Comparison of ENCODE assay signal across 10 cellular contexts in the genomic region with DNA sequence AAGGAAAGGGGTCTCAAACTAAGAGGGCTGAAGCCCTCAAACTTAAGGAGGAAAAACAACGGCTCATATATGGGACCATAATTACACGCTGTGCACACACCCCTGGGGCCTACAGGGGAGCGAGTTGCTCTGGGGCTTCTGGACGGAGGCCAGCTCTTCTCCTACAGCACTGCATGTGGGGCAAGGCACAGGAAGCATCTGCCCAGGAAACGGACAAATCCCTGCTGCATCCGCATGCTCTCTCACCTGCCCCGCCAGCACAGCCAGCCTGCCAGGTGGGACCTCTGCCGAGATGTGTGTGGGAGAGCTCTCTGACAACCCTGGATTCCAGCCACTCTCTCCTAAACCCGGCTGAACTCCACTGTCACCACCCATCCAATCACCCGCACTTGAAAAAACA. TPM values are rescaled to one million over a fixed set of nuclear protein-coding genes. Genes with fewer than 3 reads are reported as not detected.
A peak's percentile ranks its signal among the peaks of the same experiment; 100 is the strongest.
DNase-seq lines count a peak whose midpoint lies in the region; ATAC-seq and TF ChIP-seq lines count a peak whose summit lies in the region.
"Had no signal": no experiment of that assay in that cellular context is flagged by ENCODE, and none has a peak within 500 bp of the region (broad histone marks: within the 10 kb centered on the region; RNA-seq: fewer than 3 reads in every experiment).

No MANE protein-coding gene starts in this region.

- H3K27ac ChIP-seq in right atrium auricular region: no peak overlapping the region
- H3K27ac ChIP-seq in RWPE2 (ENCODE audit: poor library complexity, severe bottlenecking): peak overlapping the region; percentile 78
- H3K27ac ChIP-seq in vagina: peak overlapping the region; percentile 45
- H3K27ac ChIP-seq: pancreas had no signal

- TF ChIP-seq POLR2A in vagina (IDR thresholded peaks at IDR 0.05) (no peak), erythroblast (IDR thresholded peaks at IDR 0.05; ENCODE audit: low read length) (no peak)

- H3K27me3 ChIP-seq in right atrium auricular region (no peaks in the 10 kb centered on the region), RWPE2 (ENCODE audit: insufficient read depth, poor library complexity, severe bottlenecking) (no peaks in the 10 kb centered on the region), vagina (no peaks in the 10 kb centered on the region)
- H3K27me3 ChIP-seq: pancreas had no signal

- DNase-seq in left ventricle myocardium superior (peak; percentile 44), right atrium auricular region (ENCODE audit: low spot score) (no peak), RWPE2 (ENCODE audit: low spot score) (no peak), fibroblast of pulmonary artery (ENCODE audit: low read depth) (peak; percentile 45), vagina (ENCODE audit: extremely low spot score in 2 of 2) (no peak), globus pallidus (ENCODE audit: low spot score) (no peak), erythroblast (lab: John Stamatoyannopoulos, UW) (no peak)
- DNase-seq: MM.1S, pancreas had no signal

- H3K4me3 ChIP-seq in right atrium auricular region: no peak overlapping the region
- no peak overlapping the region for H3K4me3 ChIP-seq in RWPE2 (ENCODE audit: severe bottlenecking)
- H3K4me3 ChIP-seq in fibroblast of pulmonary artery (replicated peaks; ENCODE audit: low read depth, low read length): no peak overlapping the region
- H3K4me3 ChIP-seq in vagina: no peak overlapping the region
- H3K4me3 ChIP-seq: pancreas had no signal

- TF ChIP-seq CTCF in right atrium auricular region (IDR thresholded peaks at IDR 0.05): no peak
- no peak for TF ChIP-seq CTCF in RWPE2 (IDR thresholded peaks at IDR 0.05; ENCODE audit: poor library complexity, severe bottlenecking)
- no peak for TF ChIP-seq CTCF in fibroblast of pulmonary artery (IDR thresholded peaks at IDR 0.05; ENCODE audit: low read length, missing control alignments)
- TF ChIP-seq CTCF in vagina (IDR thresholded peaks at IDR 0.05): no peak

- H3K9me3 ChIP-seq in right atrium auricular region (no peaks in the 10 kb centered on the region), RWPE2 (ENCODE audit: severe bottlenecking) (no peaks in the 10 kb centered on the region), vagina (no peaks in the 10 kb centered on the region)
- H3K9me3 ChIP-seq: pancreas had no signal

- intact Hi-C loops in left ventricle myocardium superior (cut with micrococcal nuclease): no loop called here
- intact Hi-C loops in vagina (cut with DNase I): no loop called here

- no peak for ATAC-seq in left ventricle myocardium superior
- ATAC-seq in RWPE2 (ENCODE audit: low read depth): peak; percentile 48
- no peak for ATAC-seq in HG02588 (IDR thresholded peaks at IDR 0.05; ENCODE audit: unreplicated experiment)

- peaks cover 15% of the 10 kb centered on the region for H3K36me3 ChIP-seq in right atrium auricular region
- no peaks in the 10 kb centered on the region for H3K36me3 ChIP-seq in RWPE2 (ENCODE audit: low read depth)
- peaks cover 0 to 10% of the 10 kb centered on the region in 2 donors for H3K36me3 ChIP-seq in vagina
- H3K36me3 ChIP-seq: pancreas had no signal

- H3K4me1 ChIP-seq in right atrium auricular region (peaks cover 0 to 9% of the 10 kb centered on the region in 2 donors), RWPE2 (ENCODE audit: insufficient read depth, poor library complexity, severe bottlenecking) (peaks cover 19% of the 10 kb centered on the region), vagina (peaks cover 40% of the 10 kb centered on the region)
- H3K4me1 ChIP-seq: pancreas had no signal

RNA-seq across cellular contexts. Expression of gene MRPL37, which starts 54.1 kb away (rescaled TPM):
- total RNA-seq in left ventricle myocardium superior (81.2 TPM), right atrium auricular region (10 to 100 TPM; 63.1 to 75.9 TPM), vagina (45.9 TPM)

RNA-seq across cellular contexts. Expression of gene CYB5RL, which starts 54.2 kb away (rescaled TPM):
- total RNA-seq in left ventricle myocardium superior (5.9 TPM), right atrium auricular region (1 to 10 TPM; 2.0 to 3.5 TPM), vagina (3.7 TPM)

Comparison
In these comparisons a context has a peak if more than half of its experiments do, and no peak if none do; other contexts are left out.
1. DNase-seq: peak in left ventricle myocardium superior (single experiment) and fibroblast of pulmonary artery (single experiment); none in right atrium auricular region (single experiment), RWPE2 (single experiment), vagina (0 of 2), globus pallidus (single experiment) and erythroblast (0 of 2).
2. H3K27ac ChIP-seq: peak in RWPE2 (single experiment) and vagina (single experiment); none in right atrium auricular region (0 of 2).